13 cellular contexts compared by ENCODE assay signal in genomic region chr2:45849491-45850283, GRCh38.
DNase-seq lines count a peak whose midpoint lies in the region; ATAC-seq, FAIRE-seq and TF ChIP-seq lines count a peak whose summit lies in the region.
"Had no signal": no experiment of that assay in that cellular context is flagged by ENCODE, and none has a peak within 500 bp of the region (broad histone marks: within the 10 kb centered on the region; RNA-seq: fewer than 3 reads in every experiment).

No MANE protein-coding gene starts in this region.

- peak overlapping the region; percentile 52 for H3K27ac Mint-ChIP-seq in T-helper 2 cell treated with Interferon-gamma antibody and Interleukin-4, amounts not matched to agents 5 μg/mL and 100 μg/mL, for 36 hours

- no peaks in the 10 kb centered on the region for H3K36me3 ChIP-seq in A673 (ENCODE audit: insufficient read depth, low read length, poor library complexity, severe bottlenecking)

- H3K9me3 Mint-ChIP-seq in T-helper 2 cell treated with Interferon-gamma antibody and Interleukin-4, amounts not matched to agents 5 μg/mL and 100 μg/mL, for 36 hours: peaks cover 23% of the 10 kb centered on the region

- no peaks in the 10 kb centered on the region for H3K27me3 Mint-ChIP-seq in T-helper 2 cell treated with Interferon-gamma antibody and Interleukin-4, amounts not matched to agents 5 μg/mL and 100 μg/mL, for 36 hours (ENCODE audit: low read depth)

- H3K4me1 Mint-ChIP-seq in T-helper 2 cell treated with Interferon-gamma antibody and Interleukin-4, amounts not matched to agents 5 μg/mL and 100 μg/mL, for 36 hours (ENCODE audit: low read depth): peaks cover 38% of the 10 kb centered on the region

- no peak for TF ChIP-seq POLR2A in GM12891 (IDR thresholded peaks at IDR 0.05; ENCODE audit: low read depth, low read length)

- no peak for ATAC-seq in GM21529 (IDR thresholded peaks at IDR 0.05; ENCODE audit: unreplicated experiment)
- ATAC-seq in HG02852 (IDR thresholded peaks at IDR 0.05; ENCODE audit: unreplicated experiment): no peak
- ATAC-seq: K562 had no signal

- no peak for TF ChIP-seq CTCF in A673 (conservative IDR thresholded peaks at IDR 0.05; ENCODE audit: low read depth, low read length)
- TF ChIP-seq CTCF in fibroblast of pulmonary artery (IDR thresholded peaks at IDR 0.05; ENCODE audit: low read length, missing control alignments): no peak
- TF ChIP-seq CTCF in coronary artery (IDR thresholded peaks at IDR 0.05): no peak

- peaks cover 36% of the 10 kb centered on the region for H3K36me3 Mint-ChIP-seq in T-helper 2 cell treated with Interferon-gamma antibody and Interleukin-4, amounts not matched to agents 5 μg/mL and 100 μg/mL, for 36 hours (ENCODE audit: low read depth)

- CTCF ChIA-PET in A673 (lab: Charles Lee): no interaction called here

- no peaks in the 10 kb centered on the region for H3K9me3 ChIP-seq in A673 (ENCODE audit: low read depth, low read length, poor library complexity, severe bottlenecking)
- H3K9me3 ChIP-seq: Caco-2, heart left ventricle, tibial nerve had no signal

- no peak overlapping the region for H3K4me3 ChIP-seq in A673 (ENCODE audit: low read depth, low read length, poor library complexity, severe bottlenecking)
- H3K4me3 ChIP-seq in fibroblast of pulmonary artery (replicated peaks; ENCODE audit: low read depth, low read length): no peak overlapping the region
- H3K4me3 ChIP-seq in coronary artery: no peak overlapping the region
- H3K4me3 ChIP-seq: heart left ventricle, K562, tibial nerve had no signal

- H3K4me3 Mint-ChIP-seq in T-helper 2 cell treated with Interferon-gamma antibody and Interleukin-4, amounts not matched to agents 5 μg/mL and 100 μg/mL, for 36 hours: peak overlapping the region; percentile 26

- FAIRE-seq in GM12891 (lab: Jason Lieb, UNC): peak; percentile 66
- FAIRE-seq: K562 had no signal

- intact Hi-C loops in A673 (cut with micrococcal nuclease; ENCODE audit: unreplicated experiment): no loop called here

- POLR2A ChIA-PET in A673 (lab: Charles Lee; ENCODE audit: low non-redundant PET): no interaction called here

- no peaks in the 10 kb centered on the region for H3K27me3 ChIP-seq in A673 (replicated peaks; ENCODE audit: insufficient read depth, low read depth, low read length, poor library complexity)
- H3K27me3 ChIP-seq: heart left ventricle, tibial nerve had no signal

- DNase-seq in A673 (ENCODE audit: low spot score) (peak; percentile 21), GM12891 (ENCODE audit: insufficient read length, low spot score) (no peak), fibroblast of pulmonary artery (ENCODE audit: low read depth) (peak; percentile 66), coronary artery (ENCODE audit: low spot score) (no peak)
- peak; percentile 35 for DNase-seq in T-helper 2 cell treated with Interferon-gamma antibody and Interleukin-4, amounts not matched to agents 5 μg/mL and 100 μg/mL, for 36 hours (ENCODE audit: low spot score)
- DNase-seq in NK-92 treated with Interleukin-12 subunit alpha and Interleukin-12 subunit beta, amount 100 ng/mL, for 24 hours (lab: John Stamatoyannopoulos, UW): no peak
- DNase-seq: Caco-2; heart left ventricle; stimulated activated CD4-positive, alpha-beta T cell treated with anti-CD3 and anti-CD28 coated beads, Interleukin-1b, Interleukin-23, amount 100 ng/mL, for 48 hours had no signal

- no TSS peak for BruUV-seq in A673 (replicated peaks; lab: Mats Ljungman, UMichigan)

- H3K27ac ChIP-seq in A673 (ENCODE audit: low read depth, low read length, poor library complexity, severe bottlenecking) (no peak overlapping the region), coronary artery (no peak overlapping the region)
- H3K27ac ChIP-seq: heart left ventricle, tibial nerve had no signal

- H3K4me1 ChIP-seq in A673 (ENCODE audit: insufficient read depth, low read length, poor library complexity, severe bottlenecking): peaks cover 4% of the 10 kb centered on the region
- H3K4me1 ChIP-seq: Caco-2 had no signal

TF ChIP-seq in GM12891, 5 proteins besides CTCF, POLR2A, EP300 and RAD21:
- TF ChIP-seq POU2F2 (IDR thresholded peaks at IDR 0.05; ENCODE audit: low read depth, low read length) (no peak), SPI1 (IDR thresholded peaks at IDR 0.05; ENCODE audit: low read depth, low read length) (peak; percentile 42)

Comparison
In these comparisons a context has a peak if more than half of its experiments do, and no peak if none do; other contexts are left out.
1. DNase-seq: peak in A673 (single experiment), T-helper 2 cell treated with Interferon-gamma antibody and Interleukin-4, amounts not matched to agents 5 μg/mL and 100 μg/mL, for 36 hours (single experiment) and fibroblast of pulmonary artery (single experiment); none in GM12891 (single experiment), coronary artery (single experiment) and NK-92 treated with Interleukin-12 subunit alpha and Interleukin-12 subunit beta, amount 100 ng/mL, for 24 hours (single experiment).